ENCODE assay signal across 8 cellular contexts in genomic region chr10:72088879-72089585, GRCh38. TPM values are rescaled to one million over a fixed set of nuclear protein-coding genes. Genes with fewer than 3 reads are reported as not detected.
A peak's percentile ranks its signal among the peaks of the same experiment; 100 is the strongest.
DNase-seq lines count a peak whose midpoint lies in the region; ATAC-seq and TF ChIP-seq lines count a peak whose summit lies in the region.

No MANE protein-coding gene starts in this region.

- TF ChIP-seq POLR2A in vagina (IDR thresholded peaks at IDR 0.05) (no peak), GM18505 (IDR thresholded peaks at IDR 0.05; ENCODE audit: borderline replicate concordance, extremely low read depth, insufficient read depth, insufficient read length) (no peak), body of pancreas (IDR thresholded peaks at IDR 0.05) (no peak)

- H3K27me3 Mint-ChIP-seq in brain, result peaks cover 39% of the 10 kb centered on the region

- H3K4me1 Mint-ChIP-seq in brain, result peaks cover 44% of the 10 kb centered on the region

- peaks cover 8% of the 10 kb centered on the region for H3K36me3 Mint-ChIP-seq in brain

- ATAC-seq in Panc1 (no peak), mucosa of descending colon (peak; percentile 24), GM18505 (IDR thresholded peaks at IDR 0.05; ENCODE audit: unreplicated experiment) (no peak), GM19463 (IDR thresholded peaks at IDR 0.05; ENCODE audit: unreplicated experiment) (no peak), body of pancreas (no peak)

- no peaks in the 10 kb centered on the region for H3K9me3 Mint-ChIP-seq in brain

- H3K27me3 ChIP-seq in H7 (ENCODE audit: control insufficient read depth, insufficient read depth, low read length) (peaks cover 34% of the 10 kb centered on the region), Panc1 (ENCODE audit: control insufficient read depth, insufficient read depth, low read length) (no peaks in the 10 kb centered on the region), vagina (peaks cover 13% of the 10 kb centered on the region), body of pancreas (peaks cover 0 to 20% of the 10 kb centered on the region in 2 donors)

- intact Hi-C loops in Panc1 (cut with micrococcal nuclease; ENCODE audit: unreplicated experiment) (no loop called here), mucosa of descending colon (cut with DNase I, micrococcal nuclease) (no loop called here), vagina (cut with DNase I) (no loop called here), body of pancreas (cut with DNase I) (no loop called here)

- POLR2A ChIA-PET in Panc1 (lab: Charles Lee), result no interaction called here

- BruUV-seq in Panc1 (replicated peaks; lab: Mats Ljungman, UMichigan), result no TSS peak

- WGBS in body of pancreas, 2 donors, result 67 to 75% methylated on average over 15 of the region's 15 CpGs

- H3K4me1 ChIP-seq in Panc1 (ENCODE audit: control insufficient read depth, insufficient read depth, low read length) (peaks cover 8% of the 10 kb centered on the region), mucosa of descending colon (ENCODE audit: low read depth) (peaks cover 19% of the 10 kb centered on the region), vagina (peaks cover 20% of the 10 kb centered on the region), body of pancreas (peaks cover 17% of the 10 kb centered on the region)

- TF ChIP-seq CTCF in Panc1 (IDR thresholded peaks at IDR 0.05), result no peak
- TF ChIP-seq CTCF in brain (conservative IDR thresholded peaks at IDR 0.05), result no peak
- no peak for TF ChIP-seq CTCF in mucosa of descending colon (IDR thresholded peaks at IDR 0.05)
- TF ChIP-seq CTCF in vagina (IDR thresholded peaks at IDR 0.05), result no peak
- TF ChIP-seq CTCF in body of pancreas (IDR thresholded peaks at IDR 0.05), result no peak

- peak overlapping the region; percentile 38; the same call in 1 of the 2 replicates for H3K4me3 ChIP-seq in H7 (ENCODE audit: insufficient read depth, low read depth, low read length)
- no peak overlapping the region for H3K4me3 ChIP-seq in Panc1 (ENCODE audit: low read depth in 2 of 2, low read length in 2 of 2)
- no peak overlapping the region for H3K4me3 ChIP-seq in mucosa of descending colon
- H3K4me3 ChIP-seq in vagina, result peak overlapping the region; percentile 40 to 47
- no peak overlapping the region for H3K4me3 ChIP-seq in body of pancreas

- CTCF ChIA-PET in Panc1 (lab: Charles Lee), result interaction anchor here (0.7 kb wide), 1 partner anchor 345 kb away, joined by 13 read pairs; no protein-coding TSS in a partner anchor

- in situ Hi-C loops in Panc1 (cut with HindIII; ENCODE audit: low pct_unique_long_range_greater_than_20kb, low sequenced_read_pairs), result no loop called here

- H3K27ac ChIP-seq in Panc1 (ENCODE audit: low read length), result peak overlapping the region; percentile 60; the same call in 1 of the 2 replicates
- peak overlapping the region; percentile 44 for H3K27ac ChIP-seq in vagina
- no peak overlapping the region for H3K27ac ChIP-seq in body of pancreas

- H3K9me3 ChIP-seq in Panc1 (ENCODE audit: control insufficient read depth, insufficient read depth, low read depth, low read length), result no peaks in the 10 kb centered on the region
- H3K9me3 ChIP-seq in mucosa of descending colon, result no peaks in the 10 kb centered on the region
- no peaks in the 10 kb centered on the region for H3K9me3 ChIP-seq in vagina
- H3K9me3 ChIP-seq in body of pancreas, result no peaks in the 10 kb centered on the region

- peak overlapping the region; percentile 27 to 93 (median 92) for H3K4me3 Mint-ChIP-seq in brain

- H3K27ac Mint-ChIP-seq in brain, result peak overlapping the region in 3 of 5 experiments; percentile 77 to 97 (median 85)

- no peaks in the 10 kb centered on the region for H3K36me3 ChIP-seq in H7 (replicated peaks; ENCODE audit: control insufficient read depth, insufficient read depth, low read length)
- H3K36me3 ChIP-seq in Panc1 (ENCODE audit: control insufficient read depth, insufficient read depth, low read length), result peaks cover 2% of the 10 kb centered on the region; the same call in 1 of the 2 replicates
- H3K36me3 ChIP-seq in mucosa of descending colon (ENCODE audit: low read depth), result no peaks in the 10 kb centered on the region
- H3K36me3 ChIP-seq in vagina, result no peaks in the 10 kb centered on the region
- no peaks in the 10 kb centered on the region for H3K36me3 ChIP-seq in body of pancreas (replicated peaks in 1 of 2; ENCODE audit: insufficient read depth in 1 of 2, low read depth in 2 of 2)

- DNase-seq in H7, result peak; percentile 70
- no peak for DNase-seq in Panc1 (ENCODE audit: low read depth, low spot score)
- DNase-seq in mucosa of descending colon, result peak in 1 of 3 donors; percentile 45
- no peak for DNase-seq in vagina (ENCODE audit: extremely low spot score in 2 of 2)
- DNase-seq in body of pancreas, result no peak

RNA-seq across cellular contexts. Expression of gene SPOCK2, which starts 0.7 kb away (rescaled TPM):
- total RNA-seq in H7 (2014; rRNA removed; shearing (Covaris generic)), result 1.3 TPM in 2 replicates
- 4.8 TPM for total RNA-seq in Panc1 (2021; ENCODE audit: unreplicated experiment)
- polyA plus RNA-seq in Panc1 (2012; ENCODE audit: insufficient read length), result 4.2 TPM
- polyA plus RNA-seq in brain (ENCODE audit: insufficient read depth, low read depth, low replicate concordance), result 189 TPM
- 10 to 100 TPM in 1 of 3 donors, 1 to 10 TPM in 2; 3.1 to 12.3 (median 7.4) TPM for total RNA-seq in mucosa of descending colon
- 46.9 TPM for total RNA-seq in vagina
- total RNA-seq in body of pancreas, result 1 to 10 TPM; 2.0 to 7.3 TPM

Comparison
In these comparisons a context has a peak if more than half of its experiments do, and no peak if none do; other contexts are left out.
1. H3K4me3 ChIP-seq: peak in H7 (single experiment) and vagina (2 of 2); none in Panc1 (0 of 2), mucosa of descending colon (single experiment) and body of pancreas (0 of 2).
2. H3K27ac ChIP-seq: peak in Panc1 (single experiment) and vagina (single experiment); none in body of pancreas (0 of 4).